18 cellular contexts compared by ENCODE assay signal in genomic region chr10:11587860-11588259, GRCh38.
DNase-seq lines count a peak whose midpoint lies in the region; TF ChIP-seq lines count a peak whose summit lies in the region.
"Had no signal": no experiment of that assay in that cellular context is flagged by ENCODE, and none has a peak within 500 bp of the region (broad histone marks: within the 10 kb centered on the region; RNA-seq: fewer than 3 reads in every experiment).

No MANE protein-coding gene starts in this region.

- TF ChIP-seq CTCF in nephron progenitor cell (IDR thresholded peaks at IDR 0.05) = no peak

- DNase-seq in DMS53 (lab: John Stamatoyannopoulos, UW) (peak; percentile 83), nephron progenitor cell (no peak), T-helper 1 cell (no peak), SHP77 treated with DMSO at 0.1 percent for 48 hours (lab: John Stamatoyannopoulos, UW) (no peak), DMS 273 (lab: John Stamatoyannopoulos, UW; ENCODE audit: unreplicated experiment) (no peak)
- DNase-seq: activated CD4-positive, alpha-beta memory T cell treated with anti-CD3 and anti-CD28 coated beads, Interleukin-2, amount 10 ng/mL, durations not matched to agents 7 days and 5 days; activated T-cell treated with anti-CD3 and anti-CD28 coated beads, Interleukin-2, amount 50 U/mL, for 48 hours; AML-193; cortex of kidney; erythroblast; Kasumi-1; naive thymus-derived CD8-positive, alpha-beta T cell; NCI-H1694; NCI-H524 treated with DMSO at 0.1 percent for 48 hours; stimulated activated CD4-positive, alpha-beta T cell treated with anti-CD3 and anti-CD28 coated beads, Interleukin-4, amount 100 ng/mL, for 4 hours had no signal

- TF ChIP-seq RAD21 in Ishikawa (IDR thresholded peaks at IDR 0.05; ENCODE audit: low read depth) = no peak

- H3K27ac Mint-ChIP-seq in dendritic cell treated with granulocyte-macrophage colony-stimulating factor and Interleukin-4, amounts not matched to agents 40 ng/mL and 50 ng/mL, for 4 days = peak overlapping the region; percentile 18
- peak overlapping the region; percentile 3 for H3K27ac Mint-ChIP-seq in nephron progenitor cell
- H3K27ac Mint-ChIP-seq: activated CD4-positive, alpha-beta memory T cell treated with anti-CD3 and anti-CD28 coated beads, Interleukin-2, amount 10 ng/mL, durations not matched to agents 7 days and 5 days; activated naive CD8-positive, alpha-beta T cell had no signal

- H3K36me3 Mint-ChIP-seq in dendritic cell treated with granulocyte-macrophage colony-stimulating factor and Interleukin-4, amounts not matched to agents 40 ng/mL and 50 ng/mL, for 4 days (ENCODE audit: low read depth) = no peaks in the 10 kb centered on the region
- peaks cover 42% of the 10 kb centered on the region for H3K36me3 Mint-ChIP-seq in nephron progenitor cell (ENCODE audit: low read depth)

- H3K4me1 Mint-ChIP-seq in dendritic cell treated with granulocyte-macrophage colony-stimulating factor and Interleukin-4, amounts not matched to agents 40 ng/mL and 50 ng/mL, for 4 days (ENCODE audit: low read depth) = peaks cover 27% of the 10 kb centered on the region
- peaks cover 33% of the 10 kb centered on the region for H3K4me1 Mint-ChIP-seq in nephron progenitor cell

- TF ChIP-seq EP300 in Ishikawa (IDR thresholded peaks at IDR 0.05; ENCODE audit: borderline replicate concordance) = no peak

- H3K9me3 Mint-ChIP-seq in dendritic cell treated with granulocyte-macrophage colony-stimulating factor and Interleukin-4, amounts not matched to agents 40 ng/mL and 50 ng/mL, for 4 days = no peaks in the 10 kb centered on the region
- H3K9me3 Mint-ChIP-seq in nephron progenitor cell = peaks cover 35% of the 10 kb centered on the region

- intact Hi-C loops in dendritic cell treated with granulocyte-macrophage colony-stimulating factor and Interleukin-4, amounts not matched to agents 40 ng/mL and 50 ng/mL, for 4 days (cut with micrococcal nuclease) = no loop called here

- no peaks in the 10 kb centered on the region for H3K27me3 Mint-ChIP-seq in dendritic cell treated with granulocyte-macrophage colony-stimulating factor and Interleukin-4, amounts not matched to agents 40 ng/mL and 50 ng/mL, for 4 days
- no peaks in the 10 kb centered on the region for H3K27me3 Mint-ChIP-seq in nephron progenitor cell (ENCODE audit: low read depth, poor library complexity)
- H3K27me3 Mint-ChIP-seq: activated naive CD8-positive, alpha-beta T cell; naive thymus-derived CD8-positive, alpha-beta T cell had no signal

- H3K4me3 Mint-ChIP-seq in dendritic cell treated with granulocyte-macrophage colony-stimulating factor and Interleukin-4, amounts not matched to agents 40 ng/mL and 50 ng/mL, for 4 days = no peak overlapping the region
- H3K4me3 Mint-ChIP-seq in nephron progenitor cell = no peak overlapping the region
- H3K4me3 Mint-ChIP-seq: activated CD4-positive, alpha-beta memory T cell treated with anti-CD3 and anti-CD28 coated beads, Interleukin-2, amount 10 ng/mL, durations not matched to agents 7 days and 5 days; activated naive CD8-positive, alpha-beta T cell; naive thymus-derived CD8-positive, alpha-beta T cell had no signal

TF ChIP-seq in Ishikawa, 13 proteins besides CTCF, POLR2A, EP300 and RAD21:
- TF ChIP-seq CREB1 (IDR thresholded peaks at IDR 0.05; ENCODE audit: low read depth) = no peak
- TF ChIP-seq TEAD4 (IDR thresholded peaks at IDR 0.05) = 0 out of 2 replicates have a peak, but pooled peaks have one; percentile 46
- no peak for TF ChIP-seq TAF1 (IDR thresholded peaks at IDR 0.05; ENCODE audit: low read depth)
